8 cellular contexts compared by ENCODE assay signal in genomic region chr10:11757820-11758463, GRCh38. TPM values are rescaled to one million over a fixed set of nuclear protein-coding genes. Genes with fewer than 3 reads are reported as not detected.
DNase-seq lines count a peak whose midpoint lies in the region; ATAC-seq and TF ChIP-seq lines count a peak whose summit lies in the region.

No MANE protein-coding gene starts in this region.

- H3K4me2 ChIP-seq in OCI-LY7 (ENCODE audit: low read length), result no peak overlapping the region

- H2AFZ ChIP-seq in OCI-LY7 (ENCODE audit: low read length), result peak overlapping the region; percentile 82; the same call in 1 of the 2 replicates

- DNase-seq in DMS153 treated with DMSO at 0.1 percent for 48 hours (lab: John Stamatoyannopoulos, UW; ENCODE audit: unreplicated experiment) (peak; percentile 10), HT1080 (ENCODE audit: low read depth) (peak; percentile 75), OCI-LY7 (ENCODE audit: low spot score) (peak; percentile 89), fibroblast of gingiva (ENCODE audit: low read depth) (peak; percentile 70), nephron progenitor cell (peak; percentile 91)
- peak; percentile 87 for DNase-seq in activated T-cell treated with anti-CD3 and anti-CD28 coated beads, Interleukin-2, amount 50 U/mL, for 24 hours
- peak; percentile 71 for DNase-seq in stimulated activated naive B cell treated with anti-CD40 and anti-IgM and Interleukin-4, amounts not matched to agents 10 μg/mL and 1 μg/mL and 100 μg/mL, for 72 hours

- ATAC-seq in GM21423 (IDR thresholded peaks at IDR 0.05; ENCODE audit: unreplicated experiment), result peak; percentile 97
- peak; percentile 98 to 100 for ATAC-seq in stimulated activated naive B cell treated with anti-CD40 and anti-IgM and Interleukin-4, amounts not matched to agents 10 μg/mL and 1 μg/mL and 100 μg/mL, for 72 hours (replicated peaks)

- CTCF ChIA-PET in OCI-LY7 (lab: Charles Lee; ENCODE audit: unreplicated experiment), result interaction anchor here (0.5 to 1.6 kb wide), 4 partner anchors 240 to 546 kb away, joined by 3 to 7 read pairs (median 4); no protein-coding TSS in a partner anchor

- no peaks in the 10 kb centered on the region for H3K27me3 Mint-ChIP-seq in activated T-cell treated with anti-CD3 and anti-CD28 coated beads, Interleukin-2, amount 50 U/mL, for 24 hours
- H3K27me3 Mint-ChIP-seq in nephron progenitor cell (ENCODE audit: low read depth, poor library complexity), result peaks cover 10% of the 10 kb centered on the region
- no peaks in the 10 kb centered on the region for H3K27me3 Mint-ChIP-seq in stimulated activated naive B cell treated with anti-CD40 and anti-IgM and Interleukin-4, amounts not matched to agents 10 μg/mL and 1 μg/mL and 100 μg/mL, for 72 hours

- no TSS peak for BruUV-seq in OCI-LY7 (replicated peaks; lab: Mats Ljungman, UMichigan)

- no peaks in the 10 kb centered on the region for H3K9me2 ChIP-seq in OCI-LY7 (ENCODE audit: insufficient read depth, low read length)

- peaks cover 3% of the 10 kb centered on the region for H3K4me1 Mint-ChIP-seq in activated T-cell treated with anti-CD3 and anti-CD28 coated beads, Interleukin-2, amount 50 U/mL, for 24 hours (ENCODE audit: low read depth)
- H3K4me1 Mint-ChIP-seq in nephron progenitor cell, result peaks cover 57% of the 10 kb centered on the region
- H3K4me1 Mint-ChIP-seq in stimulated activated naive B cell treated with anti-CD40 and anti-IgM and Interleukin-4, amounts not matched to agents 10 μg/mL and 1 μg/mL and 100 μg/mL, for 72 hours, result peaks cover 0 to 8% of the 10 kb centered on the region in 2 donors

- H3K27ac Mint-ChIP-seq in activated T-cell treated with anti-CD3 and anti-CD28 coated beads, Interleukin-2, amount 50 U/mL, for 24 hours, result no peak overlapping the region
- peak overlapping the region; percentile 88 for H3K27ac Mint-ChIP-seq in nephron progenitor cell
- H3K27ac Mint-ChIP-seq in stimulated activated naive B cell treated with anti-CD40 and anti-IgM and Interleukin-4, amounts not matched to agents 10 μg/mL and 1 μg/mL and 100 μg/mL, for 72 hours, result peak overlapping the region; percentile 25

- POLR2A ChIA-PET in OCI-LY7 (lab: Charles Lee), result interaction anchor here (0.6 to 1.3 kb wide), 5 partner anchors 59 to 535 kb away, joined by 3 to 4 read pairs (median 3); no protein-coding TSS in a partner anchor

- TF ChIP-seq CTCF in OCI-LY7 (conservative IDR thresholded peaks at IDR 0.05; ENCODE audit: low read length), result peak; percentile 98
- peak; percentile 93 for TF ChIP-seq CTCF in nephron progenitor cell (IDR thresholded peaks at IDR 0.05)

- H4K20me1 ChIP-seq in OCI-LY7 (ENCODE audit: insufficient read depth, low read length), result no peaks in the 10 kb centered on the region

- H3K9me3 ChIP-seq in OCI-LY7 (ENCODE audit: low read length), result no peaks in the 10 kb centered on the region

- H3K4me1 ChIP-seq in OCI-LY7 (ENCODE audit: insufficient read depth, low read length, poor library complexity, severe bottlenecking), result peaks cover 6% of the 10 kb centered on the region

- intact Hi-C loops in OCI-LY7 (cut with micrococcal nuclease; ENCODE audit: unreplicated experiment), result loop anchor here (1.0 to 2.0 kb wide), 4 partner anchors 243 to 333 kb away; no protein-coding TSS in a partner anchor

- H3K79me2 ChIP-seq in OCI-LY7 (ENCODE audit: insufficient read depth, low read depth, low read length), result no peaks in the 10 kb centered on the region

- H3K4me3 ChIP-seq in OCI-LY7 (ENCODE audit: low read depth, low read length, poor library complexity, severe bottlenecking), result no peak overlapping the region

- no peaks in the 10 kb centered on the region for H3K36me3 ChIP-seq in OCI-LY7 (ENCODE audit: insufficient read depth, low read length)

- H3K4me3 Mint-ChIP-seq in activated T-cell treated with anti-CD3 and anti-CD28 coated beads, Interleukin-2, amount 50 U/mL, for 24 hours, result no peak overlapping the region
- H3K4me3 Mint-ChIP-seq in nephron progenitor cell, result peak overlapping the region; percentile 43
- no peak overlapping the region for H3K4me3 Mint-ChIP-seq in stimulated activated naive B cell treated with anti-CD40 and anti-IgM and Interleukin-4, amounts not matched to agents 10 μg/mL and 1 μg/mL and 100 μg/mL, for 72 hours

- no peaks in the 10 kb centered on the region for H3K36me3 Mint-ChIP-seq in activated T-cell treated with anti-CD3 and anti-CD28 coated beads, Interleukin-2, amount 50 U/mL, for 24 hours (ENCODE audit: low read depth)
- H3K36me3 Mint-ChIP-seq in nephron progenitor cell (ENCODE audit: low read depth), result peaks cover 10% of the 10 kb centered on the region
- H3K36me3 Mint-ChIP-seq in stimulated activated naive B cell treated with anti-CD40 and anti-IgM and Interleukin-4, amounts not matched to agents 10 μg/mL and 1 μg/mL and 100 μg/mL, for 72 hours, result peaks cover 19 to 31% of the 10 kb centered on the region in 2 donors

- no peak overlapping the region for H3K27ac ChIP-seq in OCI-LY7 (ENCODE audit: low read depth, low read length, poor library complexity, severe bottlenecking)

- no peaks in the 10 kb centered on the region for H3K9me3 Mint-ChIP-seq in activated T-cell treated with anti-CD3 and anti-CD28 coated beads, Interleukin-2, amount 50 U/mL, for 24 hours
- no peaks in the 10 kb centered on the region for H3K9me3 Mint-ChIP-seq in nephron progenitor cell
- H3K9me3 Mint-ChIP-seq in stimulated activated naive B cell treated with anti-CD40 and anti-IgM and Interleukin-4, amounts not matched to agents 10 μg/mL and 1 μg/mL and 100 μg/mL, for 72 hours, result no peaks in the 10 kb centered on the region

RNA-seq across cellular contexts. Expression of gene ECHDC3, which starts 15.8 kb away (rescaled TPM):
- 2.1 and 4.3 TPM in 2 replicates for total RNA-seq in HT1080 (2014; rRNA removed; shearing (Covaris generic))
- 6.1 and 9.7 TPM in 2 replicates for polyA plus RNA-seq in HT1080 (2015; cell fraction: cytosol; rRNA removed)
- 6.8 and 6.9 TPM in 2 replicates for polyA plus RNA-seq in HT1080 (2015; cell fraction: nucleus; rRNA removed)
- 0.26 TPM in 1 of 2 replicates, not detected in the other for total RNA-seq in OCI-LY7 (2014; rRNA removed; shearing (Covaris generic))
- total RNA-seq in OCI-LY7 (2022), result not detected in 2 replicates

Comparison
In these comparisons a context has a peak if more than half of its experiments do, and no peak if none do; other contexts are left out.
1. DNase-seq: peak in every context shown above with its lines; median percentile 91 in nephron progenitor cell; 89 in OCI-LY7; 87 in activated T-cell treated with anti-CD3 and anti-CD28 coated beads, Interleukin-2, amount 50 U/mL, for 24 hours; 75 in HT1080; 71 in stimulated activated naive B cell treated with anti-CD40 and anti-IgM and Interleukin-4, amounts not matched to agents 10 μg/mL and 1 μg/mL and 100 μg/mL, for 72 hours; 70 in fibroblast of gingiva; 10 in DMS153 treated with DMSO at 0.1 percent for 48 hours.